In genomic region chr3:48655586-48655985, GRCh38 we compare ENCODE assay signal across 8 cellular contexts. TPM values are rescaled to one million over a fixed set of nuclear protein-coding genes. Genes with fewer than 3 reads are reported as not detected.
DNase-seq lines count a peak whose midpoint lies in the region; ATAC-seq and TF ChIP-seq lines count a peak whose summit lies in the region.

No MANE protein-coding gene starts in this region.

- H3K27me3 ChIP-seq in BLaER1 treated with 17β-estradiol and CSF1 and Interleukin-3, amounts not matched to agents 10 nM and 100 nM = peaks cover 0 to 24% (median 5%) of the 10 kb centered on the region in 11 experiments; a peak in 8 of 22 replicates

- ATAC-seq in HG03378 (IDR thresholded peaks at IDR 0.05; ENCODE audit: unreplicated experiment) (no peak), GM18519 (IDR thresholded peaks at IDR 0.05; ENCODE audit: low FRiP score, unreplicated experiment) (no peak)

- H3K36me3 ChIP-seq in BLaER1 treated with 17β-estradiol and CSF1 and Interleukin-3, amounts not matched to agents 10 nM and 100 nM = no peaks in the 10 kb centered on the region

- no peak overlapping the region for H3K27ac Mint-ChIP-seq in endothelial cell (ENCODE audit: unreplicated experiment)

- H3K9me3 ChIP-seq in BLaER1 treated with 17β-estradiol and CSF1 and Interleukin-3, amounts not matched to agents 10 nM and 100 nM (replicated peaks in 1 of 11) = no peaks in the 10 kb centered on the region

- H3K4me3 ChIP-seq in BLaER1 treated with 17β-estradiol and CSF1 and Interleukin-3, amounts not matched to agents 10 nM and 100 nM = peak overlapping the region in 9 of 10 experiments; percentile 58 to 75 (median 65); a peak in 17 of 20 replicates
- H3K4me3 ChIP-seq in skeletal muscle cell (ENCODE audit: low read depth, low read length) = peak overlapping the region; percentile 46

- peaks cover 0 to 27% (median 18%) of the 10 kb centered on the region in 10 experiments; a peak in 19 of 20 replicates for H3K4me1 ChIP-seq in BLaER1 treated with 17β-estradiol and CSF1 and Interleukin-3, amounts not matched to agents 10 nM and 100 nM

- no peaks in the 10 kb centered on the region for H3K9me3 Mint-ChIP-seq in endothelial cell (ENCODE audit: unreplicated experiment)

- peaks cover 13% of the 10 kb centered on the region for H3K36me3 Mint-ChIP-seq in endothelial cell (ENCODE audit: low read depth, unreplicated experiment)

- DNase-seq in activated CD4-positive, alpha-beta T cell treated with anti-CD3 and anti-CD28 coated beads for 4 hours = peak; percentile 62 to 76
- DNase-seq in endothelial cell (ENCODE audit: low spot score) (no peak), skeletal muscle cell (ENCODE audit: low read depth) (no peak), NCI-H1105 treated with DMSO at 0.1 percent for 48 hours (lab: John Stamatoyannopoulos, UW) (no peak), DMS 273 (lab: John Stamatoyannopoulos, UW; ENCODE audit: unreplicated experiment) (no peak)

- no peak for TF ChIP-seq CTCF in endothelial cell (IDR thresholded peaks at IDR 0.05; ENCODE audit: unreplicated experiment)

- peak overlapping the region; percentile 59 for H3K4me3 Mint-ChIP-seq in endothelial cell (ENCODE audit: unreplicated experiment)

- H3K27me3 Mint-ChIP-seq in endothelial cell (ENCODE audit: unreplicated experiment) = peaks cover 26% of the 10 kb centered on the region

- H3K27ac ChIP-seq in BLaER1 treated with 17β-estradiol and CSF1 and Interleukin-3, amounts not matched to agents 10 nM and 100 nM = no peak overlapping the region; a peak in 1 of 22 replicates

- H3K4me2 ChIP-seq in BLaER1 treated with 17β-estradiol and CSF1 and Interleukin-3, amounts not matched to agents 10 nM and 100 nM = peak overlapping the region; percentile 82 to 95 (median 92)

- peaks cover 8% of the 10 kb centered on the region for H3K4me1 Mint-ChIP-seq in endothelial cell (ENCODE audit: unreplicated experiment)

- peaks cover 0 to 26% (median 1%) of the 10 kb centered on the region in 11 experiments; a peak in 7 of 22 replicates for H4K20me1 ChIP-seq in BLaER1 treated with 17β-estradiol and CSF1 and Interleukin-3, amounts not matched to agents 10 nM and 100 nM

- peak overlapping the region in 3 of 11 experiments; percentile 65 to 74 (median 65); a peak in 6 of 22 replicates for H3K9ac ChIP-seq in BLaER1 treated with 17β-estradiol and CSF1 and Interleukin-3, amounts not matched to agents 10 nM and 100 nM

RNA-seq across cellular contexts. Expression of gene CELSR3, which starts 7.1 kb away (rescaled TPM):
- 7.6 TPM for total RNA-seq in endothelial cell (ENCODE audit: unreplicated experiment)

RNA-seq across cellular contexts. Expression of gene SLC26A6, which starts 20.3 kb away (rescaled TPM):
- 76.1 TPM for total RNA-seq in endothelial cell (ENCODE audit: unreplicated experiment)

RNA-seq across cellular contexts. Expression of gene NCKIPSD, which starts 30.1 kb away (rescaled TPM):
- 34.1 TPM for total RNA-seq in endothelial cell (ENCODE audit: unreplicated experiment)

RNA-seq across cellular contexts. Expression of gene TMEM89, which starts 34.0 kb away (rescaled TPM):
- 0.44 TPM for total RNA-seq in endothelial cell (ENCODE audit: unreplicated experiment)

RNA-seq across cellular contexts. Expression of gene UQCRC1, which starts 46.1 kb away (rescaled TPM):
- total RNA-seq in endothelial cell (ENCODE audit: unreplicated experiment) = 165 TPM

Comparison
In these comparisons a context has a peak if more than half of its experiments do, and no peak if none do; other contexts are left out.
1. DNase-seq: peak in activated CD4-positive, alpha-beta T cell treated with anti-CD3 and anti-CD28 coated beads for 4 hours (2 of 2); none in endothelial cell (single experiment), skeletal muscle cell (single experiment), NCI-H1105 treated with DMSO at 0.1 percent for 48 hours (single experiment) and DMS 273 (single experiment).